In the genomic region with DNA sequence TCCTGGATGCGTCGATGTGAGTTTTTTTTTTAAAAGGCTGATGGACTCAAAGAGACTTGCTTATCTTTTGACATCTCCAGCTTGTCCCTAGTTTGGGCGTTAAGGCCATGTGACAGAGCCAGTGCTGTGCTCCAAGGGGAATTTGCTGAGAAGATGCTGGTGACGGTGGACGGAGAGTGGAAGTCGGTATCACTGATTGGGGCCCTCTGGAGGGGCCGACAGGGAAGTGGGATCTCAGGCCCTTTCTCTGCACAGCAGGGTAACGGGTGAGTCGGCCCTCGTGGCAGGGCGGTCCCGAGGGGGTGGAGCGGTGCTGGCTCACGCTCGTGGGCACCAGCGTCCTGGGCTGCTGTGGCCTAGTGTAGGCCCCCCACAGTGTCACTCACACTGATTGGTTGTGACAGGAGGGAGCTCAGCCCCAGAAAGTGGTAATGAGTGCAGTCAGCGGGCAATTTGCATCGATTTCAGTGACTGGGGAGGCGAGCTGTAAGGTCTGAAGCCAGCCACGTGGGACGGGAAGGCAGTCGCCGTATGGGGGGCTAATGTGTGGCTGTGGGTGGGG, we compare ENCODE assay signal across 14 cellular contexts.
DNase-seq lines count a peak whose midpoint lies in the region; ATAC-seq and TF ChIP-seq lines count a peak whose summit lies in the region.
"Had no signal": no experiment of that assay in that cellular context is flagged by ENCODE, and none has a peak within 500 bp of the region (broad histone marks: within the 10 kb centered on the region; RNA-seq: fewer than 3 reads in every experiment).

No MANE protein-coding gene starts in this region.

- no peak for ATAC-seq in GM18511 (IDR thresholded peaks at IDR 0.05; ENCODE audit: unreplicated experiment)
- ATAC-seq: foreskin keratinocyte had no signal

- H3K27me3 ChIP-seq in BLaER1 (peaks cover 14% of the 10 kb centered on the region), osteoblast (ENCODE audit: insufficient read depth, low read length) (no peaks in the 10 kb centered on the region)
- H3K27me3 ChIP-seq: foreskin keratinocyte had no signal

- H3K4me1 ChIP-seq in BLaER1 = peaks cover 91% of the 10 kb centered on the region
- H3K4me1 ChIP-seq in osteoblast (ENCODE audit: insufficient read depth, low read length) = peaks cover 7% of the 10 kb centered on the region
- H3K4me1 ChIP-seq: foreskin keratinocyte had no signal

- no peak overlapping the region for H2AFZ ChIP-seq in osteoblast (ENCODE audit: low read length)

- H4K20me1 ChIP-seq in BLaER1 (peaks cover 9% of the 10 kb centered on the region; the same call in 1 of the 2 replicates), osteoblast (ENCODE audit: insufficient read depth, low read length) (peaks cover 8% of the 10 kb centered on the region)

- H3K4me3 ChIP-seq in BLaER1 = no peak overlapping the region
- no peak overlapping the region for H3K4me3 ChIP-seq in osteoblast (ENCODE audit: insufficient read depth, low read length)

- no peaks in the 10 kb centered on the region for H3K79me2 ChIP-seq in osteoblast (ENCODE audit: insufficient read depth, low read length)

- H3K9me3 ChIP-seq in BLaER1 (no peaks in the 10 kb centered on the region), osteoblast (ENCODE audit: low read depth, low read length) (no peaks in the 10 kb centered on the region)

- H3K36me3 ChIP-seq in BLaER1 (no peaks in the 10 kb centered on the region), osteoblast (ENCODE audit: insufficient read depth, low read length) (peaks cover 17% of the 10 kb centered on the region)

- DNase-seq in ELF-1 (ENCODE audit: low read depth, low spot score) = peak; percentile 1
- DNase-seq in ecto neural progenitor cell (ENCODE audit: low spot score) = peak; percentile 45
- peak; percentile 79 for DNase-seq in osteoblast (ENCODE audit: insufficient read length, low spot score, missing footprints)
- DNase-seq in GF-D8 (lab: John Stamatoyannopoulos, UW) = no peak
- no peak for DNase-seq in hypothalamus (lab: John Stamatoyannopoulos, UW)
- DNase-seq: foreskin keratinocyte; NCI-H1105 treated with DMSO at 0.1 percent for 48 hours; NCI-H2171 treated with DMSO at 0.1 percent for 48 hours; small intestine; stimulated activated CD4-positive, alpha-beta T cell treated with anti-CD3 and anti-CD28 coated beads, Interleukin-4, amount 100 ng/mL, for 4 hours; T1000 had no signal

- peak overlapping the region; percentile 79 for H3K4me2 ChIP-seq in BLaER1
- H3K4me2 ChIP-seq in osteoblast (ENCODE audit: insufficient read depth, low read length) = no peak overlapping the region

- no peak overlapping the region for H3K9ac ChIP-seq in BLaER1

- TF ChIP-seq CTCF in osteoblast (IDR thresholded peaks at IDR 0.05; ENCODE audit: extremely low read depth, low read depth, low read length) = no peak

- no peak overlapping the region for H3K27ac ChIP-seq in BLaER1
- H3K27ac ChIP-seq in osteoblast (ENCODE audit: low read depth, low read length) = no peak overlapping the region
- H3K27ac ChIP-seq: epithelial cell of prostate, foreskin keratinocyte had no signal

Comparison
In these comparisons a context has a peak if more than half of its experiments do, and no peak if none do; other contexts are left out.
1. DNase-seq: peak in ELF-1 (single experiment), ecto neural progenitor cell (single experiment) and osteoblast (single experiment); none in GF-D8 (single experiment) and hypothalamus (0 of 51).